2 cellular contexts compared by ENCODE assay signal in genomic region chr7:129782257-129783096, GRCh38.
TF ChIP-seq lines count a peak whose summit lies in the region.

No MANE protein-coding gene starts in this region.

TF ChIP-seq in GM23338, 12 proteins besides CTCF, POLR2A, EP300 and RAD21 (continued from another document):
- TF ChIP-seq ZNF462 (CRISPR knock-in tag; IDR thresholded peaks at IDR 0.05), result no peak

TF ChIP-seq in GM12878, 131 proteins besides CTCF, POLR2A, EP300 and RAD21 (continued from another document):
- TF ChIP-seq KAT2A (conservative IDR thresholded peaks at IDR 0.05; ENCODE audit: control insufficient read depth, low read depth, low read length), result no peak
- no peak for TF ChIP-seq HDAC2 (IDR thresholded peaks at IDR 0.05)
- TF ChIP-seq POU2F2 (IDR thresholded peaks at IDR 0.05; ENCODE audit: borderline replicate concordance, low read depth, low read length), result no peak
- no peak for TF ChIP-seq NBN (IDR thresholded peaks at IDR 0.05)
- TF ChIP-seq KDM1A (IDR thresholded peaks at IDR 0.05; ENCODE audit: borderline replicate concordance), result no peak
- TF ChIP-seq ZSCAN29 (IDR thresholded peaks at IDR 0.05), result no peak
- TF ChIP-seq TARDBP (IDR thresholded peaks at IDR 0.05; ENCODE audit: borderline replicate concordance), result no peak
- no peak for TF ChIP-seq CREM (IDR thresholded peaks at IDR 0.05; ENCODE audit: low read depth)
TF ChIP-seq in GM12878: peak in this region for 2.
